Comparison of ENCODE assay signal across 39 cellular contexts in genomic region chr2:54706622-54707021, GRCh38. TPM values are rescaled to one million over a fixed set of nuclear protein-coding genes. Genes with fewer than 3 reads are reported as not detected.
"Had no signal": no experiment of that assay in that cellular context is flagged by ENCODE, and none has a peak within 500 bp of the region (broad histone marks: within the 10 kb centered on the region; RNA-seq: fewer than 3 reads in every experiment).

No MANE protein-coding gene starts in this region.

- H3K27me3 ChIP-seq: adrenal gland, ascending aorta, body of pancreas, brain microvascular endothelial cell, breast epithelium, cardiac muscle cell had no signal

- H3K4me3 Mint-ChIP-seq: activated naive CD4-positive, alpha-beta T cell treated with anti-CD3 and anti-CD28 coated beads for 36 hours; activated naive CD4-positive, alpha-beta T cell treated with anti-CD3 and anti-CD28 coated beads, Interleukin-2, amount 50 U/mL, for 24 hours; activated naive CD8-positive, alpha-beta T cell; activated naive CD8-positive, alpha-beta T cell treated with anti-CD3 and anti-CD28 coated beads for 36 hours; activated naive CD8-positive, alpha-beta T cell treated with anti-CD3 and anti-CD28 coated beads, Interleukin-2, amount 10 ng/mL, durations not matched to agents 7 days and 5 days; activated naive CD8-positive, alpha-beta T cell treated with anti-CD3 and anti-CD28 coated beads, Interleukin-2, amount 50 U/mL, for 24 hours; activated T-cell treated with anti-CD3 and anti-CD28 coated beads, Interleukin-2, amount 50 U/mL, for 24 hours; activated T-cell treated with anti-CD3 and anti-CD28 coated beads, Interleukin-2, amount 50 U/mL, for 4 hours; activated T-cell treated with anti-CD3 and anti-CD28 coated beads, Interleukin-2, amount 50 U/mL, for 72 hours; activated T-helper 1 cell treated with anti-CD3 and anti-CD28 coated beads, Interleukin-12 subunit alpha, Interleukin-12 subunit beta, Interleukin-2, Interleukin-4 antibody, amounts not matched to agents 30 ng/mL and 10 ng/mL and 1 ng/mL, durations not matched to agents 14 hours and 24 hours and 36 hours; activated T-helper 17 cell treated with anti-CD3 and anti-CD28 coated beads, Interleukin-2, amount 50 U/mL, for 72 hours; brain; central memory CD8-positive, alpha-beta T cell had no signal

- H3K36me3 Mint-ChIP-seq: activated naive CD4-positive, alpha-beta T cell treated with anti-CD3 and anti-CD28 coated beads, Interleukin-2, amount 50 U/mL, for 24 hours; activated naive CD8-positive, alpha-beta T cell; activated naive CD8-positive, alpha-beta T cell treated with anti-CD3 and anti-CD28 coated beads for 36 hours; brain had no signal

- FAIRE-seq: astrocyte, bronchial epithelial cell had no signal

- H3K27ac Mint-ChIP-seq: activated naive CD4-positive, alpha-beta T cell treated with anti-CD3 and anti-CD28 coated beads for 36 hours; activated naive CD4-positive, alpha-beta T cell treated with anti-CD3 and anti-CD28 coated beads, Interleukin-2, amount 50 U/mL, for 24 hours; activated naive CD4-positive, alpha-beta T cell treated with anti-CD3 and anti-CD28 coated beads, Interleukin-2, amount 50 U/mL, for 72 hours; activated naive CD8-positive, alpha-beta T cell; activated naive CD8-positive, alpha-beta T cell treated with anti-CD3 and anti-CD28 coated beads for 36 hours; activated naive CD8-positive, alpha-beta T cell treated with anti-CD3 and anti-CD28 coated beads, Interleukin-2, amount 10 ng/mL, durations not matched to agents 7 days and 5 days; activated naive CD8-positive, alpha-beta T cell treated with anti-CD3 and anti-CD28 coated beads, Interleukin-2, amount 50 U/mL, for 24 hours; activated T-cell treated with anti-CD3 and anti-CD28 coated beads, Interleukin-2, amount 50 U/mL, for 24 hours; activated T-cell treated with anti-CD3 and anti-CD28 coated beads, Interleukin-2, amount 50 U/mL, for 72 hours; activated T-helper 1 cell treated with anti-CD3 and anti-CD28 coated beads, Interleukin-12 subunit alpha, Interleukin-12 subunit beta, Interleukin-2, Interleukin-4 antibody, amounts not matched to agents 30 ng/mL and 10 ng/mL and 1 ng/mL, durations not matched to agents 14 hours and 24 hours and 36 hours; activated T-helper 17 cell treated with anti-CD3 and anti-CD28 coated beads, Interleukin-2, amount 50 U/mL, for 72 hours; activated T-helper 2 cell treated with anti-CD3 and anti-CD28 coated beads, Interferon-gamma antibody, Interleukin-2, Interleukin-4, amounts not matched to agents 10 μg/mL and 5 μg/mL and 100 μg/mL, durations not matched to agents 14 hours and 24 hours and 36 hours; brain had no signal

- H3K4me1 Mint-ChIP-seq: brain; central memory CD8-positive, alpha-beta T cell had no signal

- H3K27ac ChIP-seq: adrenal gland, ascending aorta, body of pancreas, brain microvascular endothelial cell, breast epithelium, cardiac muscle cell had no signal

- H3K9me3 ChIP-seq: adrenal gland, ascending aorta, body of pancreas, breast epithelium had no signal

- H3K4me3 ChIP-seq: adrenal gland, ascending aorta, body of pancreas, breast epithelium, cardiac muscle cell had no signal

- H3K36me3 ChIP-seq: adrenal gland, ascending aorta, brain microvascular endothelial cell, breast epithelium, cardiac muscle cell had no signal

- ATAC-seq: activated naive CD4-positive, alpha-beta T cell treated with anti-CD3 and anti-CD28 coated beads, Interleukin-2, amount 50 U/mL, for 72 hours; activated naive CD8-positive, alpha-beta T cell treated with anti-CD3 and anti-CD28 coated beads, Interleukin-2, amount 50 U/mL, for 24 hours; activated T-cell treated with anti-CD3 and anti-CD28 coated beads, Interleukin-2, amount 50 U/mL, for 4 hours; activated T-cell treated with anti-CD3 and anti-CD28 coated beads, Interleukin-2, amount 50 U/mL, for 72 hours; activated T-helper 17 cell treated with anti-CD3 and anti-CD28 coated beads, Interleukin-2, amount 50 U/mL, for 72 hours; body of pancreas had no signal

- H3K4me1 ChIP-seq: breast epithelium had no signal

- H3K9me3 Mint-ChIP-seq: activated naive CD4-positive, alpha-beta T cell treated with anti-CD3 and anti-CD28 coated beads for 36 hours; activated naive CD4-positive, alpha-beta T cell treated with anti-CD3 and anti-CD28 coated beads, Interleukin-2, amount 50 U/mL, for 24 hours; activated naive CD4-positive, alpha-beta T cell treated with anti-CD3 and anti-CD28 coated beads, Interleukin-2, amount 50 U/mL, for 72 hours; activated naive CD8-positive, alpha-beta T cell treated with anti-CD3 and anti-CD28 coated beads for 36 hours; activated naive CD8-positive, alpha-beta T cell treated with anti-CD3 and anti-CD28 coated beads, Interleukin-2, amount 10 ng/mL, durations not matched to agents 7 days and 5 days; activated naive CD8-positive, alpha-beta T cell treated with anti-CD3 and anti-CD28 coated beads, Interleukin-2, amount 50 U/mL, for 24 hours; activated T-cell treated with anti-CD3 and anti-CD28 coated beads, Interleukin-2, amount 50 U/mL, for 24 hours; activated T-cell treated with anti-CD3 and anti-CD28 coated beads, Interleukin-2, amount 50 U/mL, for 4 hours; activated T-cell treated with anti-CD3 and anti-CD28 coated beads, Interleukin-2, amount 50 U/mL, for 72 hours; activated T-helper 1 cell treated with anti-CD3 and anti-CD28 coated beads, Interleukin-12 subunit alpha, Interleukin-12 subunit beta, Interleukin-2, Interleukin-4 antibody, amounts not matched to agents 30 ng/mL and 10 ng/mL and 1 ng/mL, durations not matched to agents 14 hours and 24 hours and 36 hours; activated T-helper 17 cell treated with anti-CD3 and anti-CD28 coated beads, Interleukin-2, amount 50 U/mL, for 72 hours; activated T-helper 2 cell treated with anti-CD3 and anti-CD28 coated beads, Interferon-gamma antibody, Interleukin-2, Interleukin-4, amounts not matched to agents 10 μg/mL and 5 μg/mL and 100 μg/mL, durations not matched to agents 14 hours and 24 hours and 36 hours; central memory CD8-positive, alpha-beta T cell had no signal

- DNase-seq: activated effector memory CD4-positive, alpha-beta T cell treated with anti-CD3 and anti-CD28 coated beads, Interleukin-2, amount 50 U/mL, for 16 hours; activated effector memory CD4-positive, alpha-beta T cell treated with Interleukin-2 at 50 U/mL for 16 hours; activated gamma-delta T cell; activated gamma-delta T cell treated with Interleukin-2 at 50 U/mL for 16 hours; activated naive CD4-positive, alpha-beta T cell; activated naive CD4-positive, alpha-beta T cell treated with anti-CD3 and anti-CD28 coated beads for 36 hours; activated naive CD4-positive, alpha-beta T cell treated with anti-CD3 and anti-CD28 coated beads, Interleukin-2, amount 50 U/mL, for 16 hours; activated naive CD4-positive, alpha-beta T cell treated with Interleukin-2 at 50 U/mL for 16 hours; activated naive CD8-positive, alpha-beta T cell treated with anti-CD3 and anti-CD28 coated beads for 36 hours; activated naive CD8-positive, alpha-beta T cell treated with anti-CD3 and anti-CD28 coated beads, Interleukin-2, amount 10 ng/mL, durations not matched to agents 7 days and 5 days; activated naive CD8-positive, alpha-beta T cell treated with anti-CD3 and anti-CD28 coated beads, Interleukin-2, amount 50 U/mL, for 24 hours; activated T-cell treated with anti-CD3 and anti-CD28 coated beads, Interleukin-2, amount 50 U/mL, for 1 hour; activated T-cell treated with anti-CD3 and anti-CD28 coated beads, Interleukin-2, amount 50 U/mL, for 24 hours; activated T-cell treated with anti-CD3 and anti-CD28 coated beads, Interleukin-2, amount 50 U/mL, for 4 hours; activated T-cell treated with anti-CD3 and anti-CD28 coated beads, Interleukin-2, amount 50 U/mL, for 48 hours; activated T-cell treated with anti-CD3 and anti-CD28 coated beads, Interleukin-2, amount 50 U/mL, for 72 hours; adrenal gland; amniotic stem cell; amygdala; anterior cingulate cortex; aorta; body of pancreas; brain microvascular endothelial cell; caudate nucleus; central memory CD4-positive, alpha-beta T cell; cerebellar nuclear complex had no signal

RNA-seq across cellular contexts. Expression of gene EML6, which starts 16.8 kb away (rescaled TPM):
- total RNA-seq: ascending aorta had no signal
